7 cellular contexts compared by ENCODE assay signal in genomic region chrX:140712413-140713173, GRCh38.
DNase-seq lines count a peak whose midpoint lies in the region; ATAC-seq lines count a peak whose summit lies in the region.

No MANE protein-coding gene starts in this region.

- ATAC-seq in GM21723 (IDR thresholded peaks at IDR 0.05; ENCODE audit: unreplicated experiment), result peak; percentile 63
- ATAC-seq in GM19455 (IDR thresholded peaks at IDR 0.05; ENCODE audit: unreplicated experiment), result no peak

- DNase-seq in NCI-H1105 treated with DMSO at 0.1 percent for 48 hours (lab: John Stamatoyannopoulos, UW), result peak; percentile 44
- DNase-seq in astrocyte of the hippocampus (ENCODE audit: low read depth, low spot score), result peak; percentile 92
- peak; percentile 43 for DNase-seq in iris pigment epithelial cell (ENCODE audit: low read depth)
- DNase-seq in stimulated activated CD8-positive, alpha-beta memory T cell treated with anti-CD3 and anti-CD28 coated beads, Interleukin-15, amount 100 ng/mL, for 48 hours (ENCODE audit: low read depth in 2 of 2), result peak; percentile 3 to 4
- no peak for DNase-seq in GM19238 (ENCODE audit: insufficient read length, low spot score)
